Comparison of ENCODE assay signal across 31 cellular contexts in the genomic region with DNA sequence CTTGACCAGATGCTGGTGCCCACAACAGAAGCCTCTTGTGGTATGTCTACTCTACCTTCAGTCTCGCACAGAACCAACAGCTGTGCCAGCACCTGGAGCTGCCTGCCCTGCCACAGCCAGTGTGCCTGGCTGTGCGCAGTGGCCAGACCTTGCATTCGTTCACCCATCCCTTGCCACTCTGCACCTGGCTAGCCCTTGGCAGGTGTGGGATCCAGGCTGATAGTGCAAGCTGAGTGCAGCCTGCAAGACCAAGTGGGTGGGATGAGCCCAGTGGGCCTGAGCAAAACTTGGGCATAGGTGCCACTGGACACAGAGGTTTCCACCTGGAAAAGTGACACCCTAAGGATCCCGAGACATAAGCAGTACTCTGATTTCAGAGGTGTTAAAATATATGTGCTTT.
"Had no signal": no experiment of that assay in that cellular context is flagged by ENCODE, and none has a peak within 500 bp of the region (broad histone marks: within the 10 kb centered on the region; RNA-seq: fewer than 3 reads in every experiment).

No MANE protein-coding gene starts in this region.

- H3K9me3 ChIP-seq: MG63, SJSA1, SK-N-SH had no signal

- FAIRE-seq: RCC 7860 had no signal

- H3K27ac ChIP-seq: PC-9, RWPE1, SJSA1 had no signal

- H2AFZ ChIP-seq: PC-9 had no signal

- H3K4me2 ChIP-seq: PC-9, SK-N-SH had no signal

- DNase-seq: Kasumi-1, KG1, MG63, NCI-H1048, NCI-H1092 treated with DMSO at 0.1 percent for 48 hours, NCI-H1105 treated with DMSO at 0.1 percent for 48 hours, NCI-H1417, NCI-H1436, NCI-H146, NCI-H1694, NCI-H187, NCI-H1930, NCI-H2029 treated with DMSO at 0.1 percent for 48 hours, NCI-H2081 treated with DMSO at 0.1 percent for 48 hours, NCI-H2107, NCI-H2171, NCI-H226, NCI-H446 treated with DMSO at 0.1 percent for 48 hours, NCI-H510A treated with DMSO at 0.1 percent for 48 hours, NCI-H524 treated with DMSO at 0.1 percent for 48 hours, NCI-H526 treated with DMSO at 0.1 percent for 48 hours, NCI-H82, PC-9, Right ventricle myocardium superior, SHP77 treated with DMSO at 0.1 percent for 48 hours, SK-N-SH, SW 1271 had no signal

- H3K27me3 ChIP-seq: MG63, SJSA1 had no signal

- H3K36me3 ChIP-seq: MG63, SJSA1 had no signal

- H3K4me3 ChIP-seq: MG63, PC-9, SJSA1 had no signal

- ATAC-seq: Panc1 had no signal

- H3K9ac ChIP-seq: SK-N-SH had no signal
